ENCODE assay signal across 8 cellular contexts in genomic region chr1:182143825-182144661, GRCh38.
DNase-seq lines count a peak whose midpoint lies in the region; ATAC-seq, FAIRE-seq and TF ChIP-seq lines count a peak whose summit lies in the region.

No MANE protein-coding gene starts in this region.

- no peak overlapping the region for H3K4me3 ChIP-seq in HUES48 (ENCODE audit: low read depth, low read length)
- no peak overlapping the region for H3K4me3 ChIP-seq in body of pancreas
- H3K4me3 ChIP-seq in kidney (ENCODE audit: low read length in 2 of 2) = no peak overlapping the region
- peak overlapping the region in 1 of 8 donors; percentile 62 for H3K4me3 ChIP-seq in spleen

- peak; percentile 36 to 80 (median 58) for DNase-seq in body of pancreas
- DNase-seq in kidney = peak; percentile 93
- peak; percentile 90 for DNase-seq in spleen
- no peak for DNase-seq in NCI-H187 treated with DMSO at 0.1 percent for 48 hours (lab: John Stamatoyannopoulos, UW)
- no peak for DNase-seq in naive thymus-derived CD8-positive, alpha-beta T cell

- no peaks in the 10 kb centered on the region for H3K9me3 Mint-ChIP-seq in naive thymus-derived CD8-positive, alpha-beta T cell

- H3K4me1 ChIP-seq in HUES48 (ENCODE audit: control insufficient read depth, insufficient read depth, low read length) (peaks cover 14% of the 10 kb centered on the region), body of pancreas (peaks cover 50% of the 10 kb centered on the region), kidney (ENCODE audit: control insufficient read depth in 1 of 2, insufficient read depth in 1 of 2, low read depth in 1 of 2, low read length in 2 of 2) (peaks cover 17 to 22% of the 10 kb centered on the region in 2 donors), spleen (peaks cover 15 to 63% (median 36%) of the 10 kb centered on the region in 6 donors)

- H3K9ac ChIP-seq in HUES48 (ENCODE audit: low read depth, low read length) (no peak overlapping the region; the same call in 1 of the 2 replicates), kidney (ENCODE audit: low read length in 2 of 2) (peak overlapping the region in 1 of 2 donors; percentile 57)

- H3K9me3 ChIP-seq in HUES48 (ENCODE audit: control insufficient read depth, insufficient read depth, low read length) = no peaks in the 10 kb centered on the region
- no peaks in the 10 kb centered on the region for H3K9me3 ChIP-seq in body of pancreas
- H3K9me3 ChIP-seq in kidney (ENCODE audit: control insufficient read depth in 1 of 2, low read length in 2 of 2) = no peaks in the 10 kb centered on the region
- H3K9me3 ChIP-seq in spleen = no peaks in the 10 kb centered on the region

- 34 to 36% methylated on average over 8 of the region's 8 CpGs for WGBS in body of pancreas, 2 donors
- 23 to 41% (median 24%) methylated on average over 8 of the region's 8 CpGs for WGBS in spleen, 5 donors

- peak in 1 of 3 donors; percentile 38 for TF ChIP-seq POLR2A in body of pancreas (IDR thresholded peaks at IDR 0.05)
- TF ChIP-seq POLR2A in spleen (IDR thresholded peaks at IDR 0.05) = no peak

- intact Hi-C loops in body of pancreas (cut with DNase I) = loop anchor here (5.0 kb wide), 1 partner anchor 253 kb away; no protein-coding TSS in a partner anchor
- intact Hi-C loops in kidney (cut with DNase I) = loop anchor here (10.0 kb wide), 1 partner anchor 251 kb away; the partner anchor contains the start of gene GLUL
- intact Hi-C loops in spleen (cut with DNase I; ENCODE audit: low total_unique reads) = loop anchor here (2.0 kb wide), 1 partner anchor 253 kb away; no protein-coding TSS in a partner anchor

- H3K4me3 Mint-ChIP-seq in naive thymus-derived CD8-positive, alpha-beta T cell = no peak overlapping the region

- no peak for TF ChIP-seq CTCF in 22Rv1 (IDR thresholded peaks at IDR 0.05)
- no peak for TF ChIP-seq CTCF in body of pancreas (IDR thresholded peaks at IDR 0.05)
- no peak for TF ChIP-seq CTCF in kidney (IDR thresholded peaks at IDR 0.05; ENCODE audit: borderline replicate concordance, extremely low read depth, insufficient read depth)
- TF ChIP-seq CTCF in spleen (IDR thresholded peaks at IDR 0.05 in 8 of 11, conservative IDR thresholded peaks at IDR 0.05 in 3 of 11) = peak in 3 of 11 experiments; percentile 7 to 24 (median 18)

- H3K27me3 Mint-ChIP-seq in naive thymus-derived CD8-positive, alpha-beta T cell = peaks cover 0 to 20% (median 9%) of the 10 kb centered on the region in 5 donors

- no peaks in the 10 kb centered on the region for H3K36me3 ChIP-seq in HUES48 (ENCODE audit: control insufficient read depth, insufficient read depth, low read length)
- H3K36me3 ChIP-seq in body of pancreas (replicated peaks in 1 of 2; ENCODE audit: insufficient read depth in 1 of 2, low read depth in 2 of 2) = no peaks in the 10 kb centered on the region
- H3K36me3 ChIP-seq in kidney (ENCODE audit: control insufficient read depth in 1 of 2, insufficient read depth in 2 of 2, low read length in 2 of 2) = no peaks in the 10 kb centered on the region
- H3K36me3 ChIP-seq in spleen = no peaks in the 10 kb centered on the region

- no peak overlapping the region for H3K27ac Mint-ChIP-seq in naive thymus-derived CD8-positive, alpha-beta T cell

- no peak for FAIRE-seq in kidney (lab: Jason Lieb, UNC)

- POLR2A ChIA-PET in naive thymus-derived CD8-positive, alpha-beta T cell (lab: Charles Lee) = no interaction called here

- H3K27ac ChIP-seq in 22Rv1 (peak overlapping the region; percentile 39), HUES48 (ENCODE audit: low read depth, low read length) (peak overlapping the region; percentile 11), body of pancreas (peak overlapping the region; percentile 84 to 90 (median 86)), kidney (ENCODE audit: low read depth in 2 of 2, low read length in 2 of 2) (peak overlapping the region; percentile 91 to 93), spleen (peak overlapping the region; percentile 72 to 94 (median 90))

- no peaks in the 10 kb centered on the region for H3K27me3 ChIP-seq in HUES48 (ENCODE audit: control insufficient read depth, insufficient read depth, low read length)
- no peaks in the 10 kb centered on the region for H3K27me3 ChIP-seq in body of pancreas
- no peaks in the 10 kb centered on the region for H3K27me3 ChIP-seq in spleen (replicated peaks in 1 of 7)

- H3K36me3 Mint-ChIP-seq in naive thymus-derived CD8-positive, alpha-beta T cell = no peaks in the 10 kb centered on the region

- peak; percentile 54 for ATAC-seq in body of pancreas
- ATAC-seq in HG03442 (IDR thresholded peaks at IDR 0.05; ENCODE audit: unreplicated experiment) = no peak
- ATAC-seq in naive thymus-derived CD8-positive, alpha-beta T cell = no peak

- H3K4me1 Mint-ChIP-seq in naive thymus-derived CD8-positive, alpha-beta T cell = peaks cover 4 to 15% (median 7%) of the 10 kb centered on the region in 4 donors

Comparison
In these comparisons a context has a peak if more than half of its experiments do, and no peak if none do; other contexts are left out.
1. H3K27ac ChIP-seq: peak in every context shown above with its lines; median percentile 92 in kidney; 90 in spleen; 86 in body of pancreas; 39 in 22Rv1; 11 in HUES48.
2. DNase-seq: peak in body of pancreas (4 of 4), kidney (single experiment) and spleen (single experiment); none in NCI-H187 treated with DMSO at 0.1 percent for 48 hours (single experiment) and naive thymus-derived CD8-positive, alpha-beta T cell (0 of 10).